Comparison of ENCODE assay signal across 9 cellular contexts in genomic region chr2:72367530-72368225, GRCh38.
DNase-seq lines count a peak whose midpoint lies in the region; ATAC-seq and TF ChIP-seq lines count a peak whose summit lies in the region.
"Had no signal": no experiment of that assay in that cellular context is flagged by ENCODE, and none has a peak within 500 bp of the region (broad histone marks: within the 10 kb centered on the region; RNA-seq: fewer than 3 reads in every experiment).

No MANE protein-coding gene starts in this region.

- no peaks in the 10 kb centered on the region for H3K36me3 ChIP-seq in liver (ENCODE audit: control insufficient read depth in 4 of 4, insufficient read depth in 3 of 4, low read depth in 1 of 4, low read length in 3 of 4)

- 81% methylated on average over 5 of the region's 5 CpGs for WGBS in liver

- no peaks in the 10 kb centered on the region for H3K4me1 ChIP-seq in liver (ENCODE audit: control insufficient read depth in 4 of 4, insufficient read depth in 4 of 4, low read length in 3 of 4)

- H3K4me3 ChIP-seq in AG04449 (ENCODE audit: low read depth, low read length) = no peak overlapping the region
- H3K4me3 ChIP-seq in coronary artery = no peak overlapping the region
- H3K4me3 ChIP-seq in liver (ENCODE audit: low read depth in 1 of 3, low read length in 3 of 3) = no peak overlapping the region

- peak; percentile 89 for DNase-seq in AG04449 (ENCODE audit: low read depth, low spot score)
- peak; percentile 89 for DNase-seq in coronary artery (ENCODE audit: low spot score)
- no peak for DNase-seq in NCI-H524 treated with DMSO at 0.1 percent for 48 hours (lab: John Stamatoyannopoulos, UW)
- no peak for DNase-seq in NCI-H2107 (lab: John Stamatoyannopoulos, UW)
- DNase-seq: activated CD4-positive, alpha-beta T cell treated with anti-CD3 and anti-CD28 coated beads, Interleukin-2, amount 10 ng/mL, durations not matched to agents 24 days and 14 days had no signal

- H3K27ac ChIP-seq in coronary artery (peak overlapping the region in 1 of 2 donors; percentile 60), liver (ENCODE audit: low read depth in 1 of 2, low read length in 2 of 2) (no peak overlapping the region)

- CTCF ChIA-PET in AG04449 (lab: Yijun Ruan, JAX) = interaction anchor here (1.0 to 1.1 kb wide), 3 partner anchors 8 to 43 kb away, joined by 4 read pairs; no protein-coding TSS in a partner anchor

- peak; percentile 31 to 38 for TF ChIP-seq RAD21 in liver (IDR thresholded peaks at IDR 0.05)

- no peaks in the 10 kb centered on the region for H3K9me3 ChIP-seq in liver (ENCODE audit: control insufficient read depth in 4 of 4, low read length in 3 of 4)

- POLR2A ChIA-PET in AG04449 (lab: Yijun Ruan, JAX) = interaction anchor here (0.6 kb wide), 1 partner anchor 238 kb away, joined by 3 read pairs; no protein-coding TSS in a partner anchor

- H3K27me3 ChIP-seq in liver (ENCODE audit: control insufficient read depth in 4 of 4, insufficient read depth in 4 of 4, low read length in 3 of 4) = no peaks in the 10 kb centered on the region

- no peak overlapping the region for H3K9ac ChIP-seq in liver (ENCODE audit: low read depth in 1 of 2, low read length in 2 of 2)

- no peak for ATAC-seq in HG03439 (IDR thresholded peaks at IDR 0.05; ENCODE audit: unreplicated experiment)
- no peak for ATAC-seq in HG03108 (IDR thresholded peaks at IDR 0.05; ENCODE audit: unreplicated experiment)

- TF ChIP-seq CTCF in AG04449 (IDR thresholded peaks at IDR 0.05; ENCODE audit: insufficient read depth, low read length, missing control alignments) (peak; percentile 61), LNCAP (IDR thresholded peaks at IDR 0.05) (peak; percentile 57), coronary artery (IDR thresholded peaks at IDR 0.05) (peak; percentile 16), liver (IDR thresholded peaks at IDR 0.05; ENCODE audit: low read depth, low read length, missing input control) (peak; percentile 26)

TF ChIP-seq in liver, 16 proteins besides CTCF, POLR2A, EP300 and RAD21:
- peak in 1 of 2 donors; percentile 9 for TF ChIP-seq HNF4A (conservative IDR thresholded peaks at IDR 0.05)
- no peak for TF ChIP-seq ATF3 (IDR thresholded peaks at IDR 0.05)

Comparison
In these comparisons a context has a peak if more than half of its experiments do, and no peak if none do; other contexts are left out.
1. DNase-seq: peak in AG04449 (single experiment) and coronary artery (single experiment); none in NCI-H524 treated with DMSO at 0.1 percent for 48 hours (single experiment) and NCI-H2107 (single experiment).
2. Peak in every context shown above with its lines, with median percentiles within 50 percentile points of each other: CTCF ChIP-seq.